Comparison of ENCODE assay signal across 17 cellular contexts in the genomic region with DNA sequence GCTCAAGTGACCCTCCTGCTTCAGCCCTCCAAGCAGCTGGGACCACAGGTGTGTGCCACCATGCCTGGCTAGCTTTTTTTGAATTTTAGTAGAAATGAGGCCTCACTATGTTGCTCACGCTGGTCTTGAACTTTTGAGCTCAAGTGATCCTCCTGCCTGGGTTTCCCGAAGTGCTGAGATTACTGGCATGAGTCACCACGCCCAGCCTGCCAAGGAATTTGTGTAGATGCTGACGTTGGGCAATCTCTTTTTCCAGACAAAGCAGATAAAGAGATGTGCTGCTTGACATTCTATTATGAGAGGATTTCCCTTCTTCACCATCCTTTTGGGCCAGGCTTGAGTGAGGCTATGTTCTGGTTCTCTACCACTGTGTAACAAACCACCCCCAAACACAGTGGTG.
DNase-seq lines count a peak whose midpoint lies in the region; ATAC-seq and TF ChIP-seq lines count a peak whose summit lies in the region.
"Had no signal": no experiment of that assay in that cellular context is flagged by ENCODE, and none has a peak within 500 bp of the region (broad histone marks: within the 10 kb centered on the region; RNA-seq: fewer than 3 reads in every experiment).

No MANE protein-coding gene starts in this region.

- no peaks in the 10 kb centered on the region; the same call in 1 of the 2 replicates for H3F3A ChIP-seq in GM23248 (ENCODE audit: insufficient read depth)

- no peak overlapping the region for H3K27ac ChIP-seq in GM23248
- H3K27ac ChIP-seq: gastrocnemius medialis, right atrium auricular region, thoracic aorta had no signal

- no peak overlapping the region for H3K4me2 ChIP-seq in GM23248 (ENCODE audit: unreplicated experiment)

- no peak for ATAC-seq in GM21390 (IDR thresholded peaks at IDR 0.05; ENCODE audit: unreplicated experiment)
- ATAC-seq: gastrocnemius medialis had no signal

- no peaks in the 10 kb centered on the region for H4K20me1 ChIP-seq in GM23248 (ENCODE audit: insufficient read depth)

- WGBS in GM23248 (ENCODE audit: low coverage in 1 of 2, low lambda C conversion rate in 2 of 2, missing lambda C conversion rate in 2 of 2), 2 experiments = 4 to 7% methylated on average over 2 to 4 of the region's 4 CpGs

- no peaks in the 10 kb centered on the region for H3K79me2 ChIP-seq in GM23248 (ENCODE audit: insufficient read depth)

- no peak for TF ChIP-seq CTCF in epithelial cell of esophagus (IDR thresholded peaks at IDR 0.05; ENCODE audit: insufficient read depth, low read depth, low read length, missing control alignments)

- in situ Hi-C loops in GM23248 (cut with MboI) = loop anchor here (10.0 to 25.0 kb wide), 2 partner anchors 1204 to 1441 kb away; no protein-coding TSS in a partner anchor

- H3K4me3 ChIP-seq in GM23248 (no peak overlapping the region), epithelial cell of esophagus (ENCODE audit: low read length) (no peak overlapping the region)
- H3K4me3 ChIP-seq: gastrocnemius medialis, right atrium auricular region, thoracic aorta had no signal

- no peaks in the 10 kb centered on the region for H3K27me3 ChIP-seq in GM23248 (replicated peaks; ENCODE audit: insufficient read depth)
- H3K27me3 ChIP-seq: gastrocnemius medialis, right atrium auricular region had no signal

- H3K9me2 ChIP-seq in GM23248 (ENCODE audit: insufficient read depth) = no peaks in the 10 kb centered on the region

- no peaks in the 10 kb centered on the region for H3K9me3 ChIP-seq in GM23248 (ENCODE audit: low read depth)
- H3K9me3 ChIP-seq: gastrocnemius medialis, right atrium auricular region, thoracic aorta had no signal

- H3K36me3 ChIP-seq in GM23248 (ENCODE audit: low read depth) = no peaks in the 10 kb centered on the region
- H3K36me3 ChIP-seq: gastrocnemius medialis, right atrium auricular region, thoracic aorta had no signal

- H2AFZ ChIP-seq in GM23248 = no peak overlapping the region

- H3K9ac ChIP-seq in GM23248 = no peak overlapping the region

- peaks cover 15% of the 10 kb centered on the region for H3K4me1 ChIP-seq in GM23248 (ENCODE audit: insufficient read depth)
- H3K4me1 ChIP-seq: right atrium auricular region had no signal

- peak; percentile 75 for DNase-seq in GM23248
- DNase-seq in RPMI7951 (ENCODE audit: low read depth) = peak; percentile 71
- DNase-seq in epithelial cell of esophagus (ENCODE audit: low read depth) = peak; percentile 67
- peak; percentile 54 for DNase-seq in renal cortical epithelial cell (ENCODE audit: low read depth)
- DNase-seq in stimulated activated CD8-positive, alpha-beta memory T cell treated with anti-CD3 and anti-CD28 coated beads, Interleukin-4, amount 100 ng/mL, for 48 hours = no peak
- DNase-seq in COLO829 (ENCODE audit: low spot score) = no peak
- DNase-seq: activated CD4-positive, alpha-beta T cell treated with anti-CD3 and anti-CD28 coated beads for 48 hours; activated naive CD4-positive, alpha-beta T cell treated with anti-CD3 and anti-CD28 coated beads, Interleukin-2, amount 10 ng/mL, durations not matched to agents 7 days and 5 days; CD4-positive, alpha-beta T cell; gastrocnemius medialis; NCI-H1105; NCI-H2227 treated with DMSO at 0.1 percent for 48 hours; SHP77 treated with DMSO at 0.1 percent for 48 hours; T-helper 9 cell had no signal

Comparison
In these comparisons a context has a peak if more than half of its experiments do, and no peak if none do; other contexts are left out.
1. DNase-seq: peak in GM23248 (single experiment), RPMI7951 (single experiment), epithelial cell of esophagus (single experiment) and renal cortical epithelial cell (single experiment); none in stimulated activated CD8-positive, alpha-beta memory T cell treated with anti-CD3 and anti-CD28 coated beads, Interleukin-4, amount 100 ng/mL, for 48 hours (single experiment) and COLO829 (single experiment).